ENCODE assay signal across 13 cellular contexts in genomic region chr2:69384618-69385081, GRCh38. TPM values are rescaled to one million over a fixed set of nuclear protein-coding genes. Genes with fewer than 3 reads are reported as not detected.
A peak's percentile ranks its signal among the peaks of the same experiment; 100 is the strongest.
DNase-seq lines count a peak whose midpoint lies in the region; ATAC-seq, FAIRE-seq and TF ChIP-seq lines count a peak whose summit lies in the region.
"Had no signal": no experiment of that assay in that cellular context is flagged by ENCODE, and none has a peak within 500 bp of the region (broad histone marks: within the 10 kb centered on the region; RNA-seq: fewer than 3 reads in every experiment).

No MANE protein-coding gene starts in this region.

- no peaks in the 10 kb centered on the region for H3K9me3 Mint-ChIP-seq in MCF 10A (ENCODE audit: unreplicated experiment)
- no peaks in the 10 kb centered on the region for H3K9me3 Mint-ChIP-seq in astrocyte (ENCODE audit: unreplicated experiment)
- no peaks in the 10 kb centered on the region for H3K9me3 Mint-ChIP-seq in activated naive CD4-positive, alpha-beta T cell treated with anti-CD3 and anti-CD28 coated beads for 36 hours
- H3K9me3 Mint-ChIP-seq: activated naive CD8-positive, alpha-beta T cell treated with anti-CD3 and anti-CD28 coated beads, Interleukin-2, amount 50 U/mL, for 24 hours; stimulated activated naive CD8-positive, alpha-beta T cell treated with anti-CD3 and anti-CD28 coated beads, Interleukin-15, Interleukin-2, amounts not matched to agents 100 ng/mL and 50 ng/mL, for 24 hours had no signal

- H3K4me1 ChIP-seq in breast epithelium (no peaks in the 10 kb centered on the region), astrocyte (ENCODE audit: insufficient read depth, low read length) (peaks cover 12% of the 10 kb centered on the region)

- H3K36me3 Mint-ChIP-seq in MCF 10A (ENCODE audit: insufficient read depth, unreplicated experiment) (peaks cover 30% of the 10 kb centered on the region), astrocyte (ENCODE audit: low read depth, unreplicated experiment) (peaks cover 2% of the 10 kb centered on the region)
- H3K36me3 Mint-ChIP-seq in activated naive CD4-positive, alpha-beta T cell treated with anti-CD3 and anti-CD28 coated beads for 36 hours (ENCODE audit: low read depth), result no peaks in the 10 kb centered on the region

- no peak for ATAC-seq in GM21390 (IDR thresholded peaks at IDR 0.05; ENCODE audit: unreplicated experiment)
- ATAC-seq: activated naive CD8-positive, alpha-beta T cell treated with anti-CD3 and anti-CD28 coated beads, Interleukin-2, amount 50 U/mL, for 24 hours had no signal

- TF ChIP-seq POLR2A in breast epithelium (IDR thresholded peaks at IDR 0.05), result no peak

- H2AFZ ChIP-seq in astrocyte (ENCODE audit: low read depth, low read length), result no peak overlapping the region

- H3K4me1 Mint-ChIP-seq in MCF 10A (ENCODE audit: insufficient read depth, unreplicated experiment) (peaks cover 48% of the 10 kb centered on the region), astrocyte (ENCODE audit: low read depth, unreplicated experiment) (peaks cover 40% of the 10 kb centered on the region)
- H3K4me1 Mint-ChIP-seq in activated naive CD4-positive, alpha-beta T cell treated with anti-CD3 and anti-CD28 coated beads for 36 hours (ENCODE audit: low read depth), result peaks cover 55% of the 10 kb centered on the region

- H3K4me3 Mint-ChIP-seq in MCF 10A (ENCODE audit: unreplicated experiment) (peak overlapping the region; percentile 90), astrocyte (ENCODE audit: unreplicated experiment) (peak overlapping the region; percentile 94)
- H3K4me3 Mint-ChIP-seq in activated naive CD4-positive, alpha-beta T cell treated with anti-CD3 and anti-CD28 coated beads for 36 hours, result no peak overlapping the region
- H3K4me3 Mint-ChIP-seq: activated naive CD8-positive, alpha-beta T cell treated with anti-CD3 and anti-CD28 coated beads, Interleukin-2, amount 50 U/mL, for 24 hours; stimulated activated naive CD8-positive, alpha-beta T cell treated with anti-CD3 and anti-CD28 coated beads, Interleukin-15, Interleukin-2, amounts not matched to agents 100 ng/mL and 50 ng/mL, for 24 hours had no signal

- no peaks in the 10 kb centered on the region for H3K27me3 ChIP-seq in breast epithelium
- no peaks in the 10 kb centered on the region for H3K27me3 ChIP-seq in astrocyte (ENCODE audit: insufficient read depth, low read length)

- H3K27ac ChIP-seq in breast epithelium, result no peak overlapping the region
- no peak overlapping the region for H3K27ac ChIP-seq in astrocyte (ENCODE audit: low read depth, low read length)

- H3K9ac ChIP-seq in astrocyte (ENCODE audit: low read length), result no peak overlapping the region

- FAIRE-seq in astrocyte (lab: Jason Lieb, UNC), result no peak

- H4K20me1 ChIP-seq in astrocyte (ENCODE audit: insufficient read depth, low read length), result peaks cover 61% of the 10 kb centered on the region

- H3K27ac Mint-ChIP-seq in MCF 10A (ENCODE audit: low read depth, unreplicated experiment) (no peak overlapping the region), astrocyte (ENCODE audit: unreplicated experiment) (peak overlapping the region; percentile 23)
- H3K27ac Mint-ChIP-seq in activated naive CD4-positive, alpha-beta T cell treated with anti-CD3 and anti-CD28 coated beads for 36 hours, result no peak overlapping the region
- H3K27ac Mint-ChIP-seq: activated naive CD8-positive, alpha-beta T cell treated with anti-CD3 and anti-CD28 coated beads, Interleukin-2, amount 50 U/mL, for 24 hours; stimulated activated naive CD8-positive, alpha-beta T cell treated with anti-CD3 and anti-CD28 coated beads, Interleukin-15, Interleukin-2, amounts not matched to agents 100 ng/mL and 50 ng/mL, for 24 hours had no signal

- intact Hi-C loops in MCF 10A (cut with micrococcal nuclease), result no loop called here
- intact Hi-C loops in breast epithelium (cut with DNase I; ENCODE audit: low total_unique reads), result no loop called here
- intact Hi-C loops in activated naive CD4-positive, alpha-beta T cell treated with anti-CD3 and anti-CD28 coated beads for 36 hours (cut with micrococcal nuclease), result loop anchor here (5.0 kb wide), 2 partner anchors 123 to 258 kb away; partner anchors contain the start of gene AAK1

- peaks cover 76% of the 10 kb centered on the region for H3K79me2 ChIP-seq in astrocyte (ENCODE audit: insufficient read depth, low read length)

- peak overlapping the region; percentile 90 for H3K4me2 ChIP-seq in astrocyte (ENCODE audit: low read length)

- TF ChIP-seq CTCF in MCF 10A (IDR thresholded peaks at IDR 0.05; ENCODE audit: unreplicated experiment) (no peak), breast epithelium (IDR thresholded peaks at IDR 0.05) (no peak), astrocyte (IDR thresholded peaks at IDR 0.05; ENCODE audit: insufficient read depth, low read depth, low read length) (no peak)

- CTCF ChIA-PET in MCF 10A (lab: Yijun Ruan, JAX), result interaction anchor here (0.6 to 2.7 kb wide), 3 partner anchors 9 to 436 kb away, joined by 3 to 14 read pairs (median 3); no protein-coding TSS in a partner anchor
- CTCF ChIA-PET in activated naive CD4-positive, alpha-beta T cell treated with anti-CD3 and anti-CD28 coated beads for 36 hours (lab: Charles Lee), result interaction anchor here (1.0 to 3.4 kb wide), 2 partner anchors 8 to 176 kb away, joined by 3 to 11 read pairs; no protein-coding TSS in a partner anchor

- no TSS peak for BruUV-seq in MCF 10A (replicated peaks; lab: Mats Ljungman, UMichigan)

- POLR2A ChIA-PET in MCF 10A (lab: Yijun Ruan, JAX), result interaction anchor here (0.8 to 3.8 kb wide), 2 partner anchors 53 to 265 kb away, joined by 3 to 32 read pairs; partner anchors contain the start of gene NFU1

- H3K9me3 ChIP-seq in breast epithelium (no peaks in the 10 kb centered on the region), astrocyte (ENCODE audit: insufficient read depth, low read depth, low read length) (no peaks in the 10 kb centered on the region)

- H3K27me3 Mint-ChIP-seq in MCF 10A (ENCODE audit: insufficient read depth, unreplicated experiment) (no peaks in the 10 kb centered on the region), astrocyte (ENCODE audit: low read depth, unreplicated experiment) (no peaks in the 10 kb centered on the region)
- H3K27me3 Mint-ChIP-seq in activated naive CD4-positive, alpha-beta T cell treated with anti-CD3 and anti-CD28 coated beads for 36 hours (ENCODE audit: low read depth), result no peaks in the 10 kb centered on the region
- H3K27me3 Mint-ChIP-seq: activated naive CD8-positive, alpha-beta T cell treated with anti-CD3 and anti-CD28 coated beads, Interleukin-2, amount 50 U/mL, for 24 hours; stimulated activated naive CD8-positive, alpha-beta T cell treated with anti-CD3 and anti-CD28 coated beads, Interleukin-15, Interleukin-2, amounts not matched to agents 100 ng/mL and 50 ng/mL, for 24 hours had no signal

- DNase-seq in MCF 10A (ENCODE audit: unreplicated experiment), result no peak
- DNase-seq in breast epithelium (ENCODE audit: low spot score in 2 of 2), result no peak
- peak; percentile 38 for DNase-seq in astrocyte (ENCODE audit: low read depth)
- DNase-seq in iris pigment epithelial cell (ENCODE audit: low read depth), result peak; percentile 34
- no peak for DNase-seq in activated naive CD4-positive, alpha-beta T cell treated with anti-CD3 and anti-CD28 coated beads for 36 hours
- no peak for DNase-seq in HT-29 (ENCODE audit: low spot score)
- no peak for DNase-seq in amniotic stem cell (lab: John Stamatoyannopoulos, UW)
- DNase-seq: activated naive CD8-positive, alpha-beta T cell treated with anti-CD3 and anti-CD28 coated beads, Interleukin-2, amount 50 U/mL, for 24 hours; DMS153; NCI-H1105; retina had no signal

- H3K4me3 ChIP-seq in breast epithelium (no peak overlapping the region), astrocyte (ENCODE audit: insufficient read depth, low read depth, low read length) (no peak overlapping the region)

- H3K36me3 ChIP-seq in breast epithelium (no peaks in the 10 kb centered on the region), astrocyte (ENCODE audit: insufficient read depth, low read length) (peaks cover 4% of the 10 kb centered on the region)

RNA-seq across cellular contexts. Expression of gene GFPT1, which starts 2.4 kb away (rescaled TPM):
- 176 and 230 TPM in 2 replicates for total RNA-seq in MCF 10A (2022)
- 10 to 100 TPM; 26.7 to 46.0 (median 45.2) TPM for total RNA-seq in breast epithelium
- total RNA-seq in astrocyte, result 126 and 137 TPM in 2 replicates
- 10 to 100 TPM; 34.6 to 36.0 TPM for total RNA-seq in activated naive CD4-positive, alpha-beta T cell treated with anti-CD3 and anti-CD28 coated beads for 36 hours
- total RNA-seq in HT-29 (2014; rRNA removed; shearing (Covaris generic)), result 20.5 and 21.5 TPM in 2 replicates

RNA-seq across cellular contexts. Expression of gene NFU1, which starts 52.6 kb away (rescaled TPM):
- 29.5 and 32.3 TPM in 2 replicates for total RNA-seq in MCF 10A (2022)
- total RNA-seq in breast epithelium, result 10 to 100 TPM; 46.1 to 69.9 (median 49.8) TPM
- total RNA-seq in astrocyte, result 42.6 and 46.6 TPM in 2 replicates
- total RNA-seq in activated naive CD4-positive, alpha-beta T cell treated with anti-CD3 and anti-CD28 coated beads for 36 hours, result 10 to 100 TPM; 35.7 to 39.3 TPM
- total RNA-seq in HT-29 (2014; rRNA removed; shearing (Covaris generic)), result 13.1 and 16.6 TPM in 2 replicates

Comparison
In these comparisons a context has a peak if more than half of its experiments do, and no peak if none do; other contexts are left out.
1. DNase-seq: peak in astrocyte (single experiment) and iris pigment epithelial cell (single experiment); none in MCF 10A (single experiment), breast epithelium (0 of 2), activated naive CD4-positive, alpha-beta T cell treated with anti-CD3 and anti-CD28 coated beads for 36 hours (single experiment), HT-29 (single experiment) and amniotic stem cell (single experiment).